In the genomic region with DNA sequence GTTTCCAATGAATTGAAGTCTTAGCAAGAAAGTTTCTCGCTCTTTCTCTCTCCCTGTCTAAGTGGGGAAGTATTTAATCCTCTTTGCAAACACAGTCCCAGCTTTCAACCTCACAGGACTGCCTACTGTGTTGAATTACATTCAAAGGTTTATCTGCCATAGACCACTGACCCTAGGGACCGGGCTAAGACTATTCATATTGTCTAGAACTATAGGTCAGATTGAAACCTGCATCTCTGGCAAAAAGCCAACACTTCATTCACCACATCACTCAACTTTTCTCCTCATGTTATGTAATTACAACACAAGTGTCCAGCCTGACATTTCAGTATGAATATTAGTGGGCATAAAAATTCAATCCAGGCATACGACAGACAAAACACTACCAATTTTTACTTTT, we compare ENCODE assay signal across 13 cellular contexts.
DNase-seq lines count a peak whose midpoint lies in the region; ATAC-seq, FAIRE-seq and TF ChIP-seq lines count a peak whose summit lies in the region.
"Had no signal": no experiment of that assay in that cellular context is flagged by ENCODE, and none has a peak within 500 bp of the region (broad histone marks: within the 10 kb centered on the region; RNA-seq: fewer than 3 reads in every experiment).

No MANE protein-coding gene starts in this region.

- ATAC-seq in GM18861 (IDR thresholded peaks at IDR 0.05; ENCODE audit: unreplicated experiment) (peak; percentile 34), GM21423 (IDR thresholded peaks at IDR 0.05; ENCODE audit: unreplicated experiment) (peak; percentile 16), HG02973 (IDR thresholded peaks at IDR 0.05; ENCODE audit: unreplicated experiment) (peak; percentile 39)
- ATAC-seq: activated CD8-positive, alpha-beta memory T cell treated with anti-CD3 and anti-CD28 coated beads, Interleukin-2, amount 10 ng/mL, durations not matched to agents 7 days and 5 days had no signal

- no peaks in the 10 kb centered on the region for H3K36me3 Mint-ChIP-seq in progenitor cell of endocrine pancreas (ENCODE audit: insufficient read depth)
- H3K36me3 Mint-ChIP-seq: activated CD8-positive, alpha-beta memory T cell treated with anti-CD3 and anti-CD28 coated beads, Interleukin-2, amount 10 ng/mL, durations not matched to agents 7 days and 5 days had no signal

- no peaks in the 10 kb centered on the region for H3K4me1 ChIP-seq in vagina

- H3K4me3 Mint-ChIP-seq in progenitor cell of endocrine pancreas (ENCODE audit: low read depth), result no peak overlapping the region
- H3K4me3 Mint-ChIP-seq: activated CD8-positive, alpha-beta memory T cell treated with anti-CD3 and anti-CD28 coated beads, Interleukin-2, amount 10 ng/mL, durations not matched to agents 7 days and 5 days; activated naive CD4-positive, alpha-beta T cell treated with anti-CD3 and anti-CD28 coated beads for 36 hours had no signal

- no peak for TF ChIP-seq CTCF in vagina (IDR thresholded peaks at IDR 0.05)
- no peak for TF ChIP-seq CTCF in progenitor cell of endocrine pancreas (IDR thresholded peaks at IDR 0.05; ENCODE audit: unreplicated experiment)

- H3K27ac Mint-ChIP-seq in progenitor cell of endocrine pancreas, result no peak overlapping the region
- H3K27ac Mint-ChIP-seq: activated CD8-positive, alpha-beta memory T cell treated with anti-CD3 and anti-CD28 coated beads, Interleukin-2, amount 10 ng/mL, durations not matched to agents 7 days and 5 days; activated naive CD4-positive, alpha-beta T cell treated with anti-CD3 and anti-CD28 coated beads for 36 hours had no signal

- no peaks in the 10 kb centered on the region for H3K36me3 ChIP-seq in vagina
- H3K36me3 ChIP-seq: brain microvascular endothelial cell had no signal

- no peaks in the 10 kb centered on the region for H3K9me3 ChIP-seq in vagina

- no peaks in the 10 kb centered on the region for H3K27me3 ChIP-seq in vagina
- H3K27me3 ChIP-seq: brain microvascular endothelial cell had no signal

- FAIRE-seq in GM12891 (lab: Jason Lieb, UNC), result no peak

- peaks cover 59% of the 10 kb centered on the region for H3K27me3 Mint-ChIP-seq in progenitor cell of endocrine pancreas

- DNase-seq in NCI-H69 (lab: John Stamatoyannopoulos, UW) (peak; percentile 52), GM12891 (ENCODE audit: insufficient read length, low spot score) (no peak), vagina (ENCODE audit: extremely low spot score in 2 of 2) (no peak), NCI-H1694 treated with DMSO at 0.1 percent for 48 hours (lab: John Stamatoyannopoulos, UW) (no peak), progenitor cell of endocrine pancreas (ENCODE audit: low spot score, unreplicated experiment) (no peak)
- DNase-seq: activated CD8-positive, alpha-beta memory T cell treated with anti-CD3 and anti-CD28 coated beads, Interleukin-2, amount 10 ng/mL, durations not matched to agents 7 days and 5 days; stimulated activated CD4-positive, alpha-beta T cell treated with anti-CD3 and anti-CD28 coated beads, Interleukin-2, amount 100 ng/mL, for 48 hours had no signal

- no peak overlapping the region for H3K27ac ChIP-seq in vagina
- H3K27ac ChIP-seq: brain microvascular endothelial cell had no signal

- H3K4me3 ChIP-seq in vagina, result no peak overlapping the region
- H3K4me3 ChIP-seq: lung had no signal

- no peaks in the 10 kb centered on the region for H3K9me3 Mint-ChIP-seq in progenitor cell of endocrine pancreas (ENCODE audit: low read depth)
- H3K9me3 Mint-ChIP-seq: activated naive CD4-positive, alpha-beta T cell treated with anti-CD3 and anti-CD28 coated beads for 36 hours had no signal

- no peak for TF ChIP-seq POLR2A in GM12891 (IDR thresholded peaks at IDR 0.05; ENCODE audit: low read depth, low read length)
- no peak for TF ChIP-seq POLR2A in vagina (IDR thresholded peaks at IDR 0.05)

- intact Hi-C loops in vagina (cut with DNase I), result loop anchor here (10.0 kb wide), 1 partner anchor 311 kb away; the partner anchor contains the start of gene RSPO3

- H3K4me1 Mint-ChIP-seq in progenitor cell of endocrine pancreas (ENCODE audit: low read depth), result peaks cover 2% of the 10 kb centered on the region
- H3K4me1 Mint-ChIP-seq: activated CD8-positive, alpha-beta memory T cell treated with anti-CD3 and anti-CD28 coated beads, Interleukin-2, amount 10 ng/mL, durations not matched to agents 7 days and 5 days had no signal

TF ChIP-seq in GM12891, 5 proteins besides CTCF, POLR2A, EP300 and RAD21:
- no peak for TF ChIP-seq POU2F2 (IDR thresholded peaks at IDR 0.05; ENCODE audit: low read depth, low read length)
TF ChIP-seq in GM12891: peak in this region for 0.
